1 cellular context compared by ENCODE assay signal in genomic region chr14:31286456-31287293, GRCh38.
TF ChIP-seq lines count a peak whose summit lies in the region.

No MANE protein-coding gene starts in this region.

TF ChIP-seq in HepG2, 621 proteins besides CTCF, POLR2A, EP300 and RAD21 (continued from another document and continues in another):
- TF ChIP-seq NR0B2 (CRISPR knock-in tag; IDR thresholded peaks at IDR 0.05) (no peak; the same call in 1 of the 2 replicates), ZBTB1 (CRISPR knock-in tag; IDR thresholded peaks at IDR 0.05; ENCODE audit: borderline replicate concordance) (no peak), THAP9 (CRISPR knock-in tag; IDR thresholded peaks at IDR 0.05; ENCODE audit: borderline replicate concordance) (peak; percentile 77; the same call in 1 of the 2 replicates), AGO1 (IDR thresholded peaks at IDR 0.05; ENCODE audit: low read depth, low read length, poor library complexity, severe bottlenecking) (no peak), PITX1 (CRISPR knock-in tag; IDR thresholded peaks at IDR 0.05) (no peak), ZNF816 (CRISPR knock-in tag; IDR thresholded peaks at IDR 0.05; ENCODE audit: borderline replicate concordance) (no peak), PHF5A (CRISPR knock-in tag; IDR thresholded peaks at IDR 0.05; ENCODE audit: low read depth, unreplicated experiment) (no peak), ZNF337 (CRISPR knock-in tag; IDR thresholded peaks at IDR 0.05; ENCODE audit: borderline replicate concordance, low read depth) (peak; percentile 92; the same call in 1 of the 2 replicates), ZNF558 (CRISPR knock-in tag; IDR thresholded peaks at IDR 0.05; ENCODE audit: borderline replicate concordance) (no peak), STAT6 (CRISPR knock-in tag; IDR thresholded peaks at IDR 0.05; ENCODE audit: borderline replicate concordance) (no peak), ARID5B (CRISPR knock-in tag; IDR thresholded peaks at IDR 0.05) (peak; percentile 71), ZNF883 (CRISPR knock-in tag; IDR thresholded peaks at IDR 0.05; ENCODE audit: not compliant biosample characterization) (peak; percentile 98), SMARCE1 (IDR thresholded peaks at IDR 0.05; ENCODE audit: borderline replicate concordance) (no peak), MZF1 (CRISPR knock-in tag; IDR thresholded peaks at IDR 0.05; ENCODE audit: borderline replicate concordance) (no peak), TBX2 (CRISPR knock-in tag; IDR thresholded peaks at IDR 0.05; ENCODE audit: borderline replicate concordance) (peak; percentile 83), TFDP1 (CRISPR knock-in tag; IDR thresholded peaks at IDR 0.05; ENCODE audit: borderline replicate concordance) (peak; percentile 98), RNF2 (conservative IDR thresholded peaks at IDR 0.05; ENCODE audit: low read depth) (0 out of 2 replicates have a peak, but pooled peaks have one; percentile 68), ZNF33A (CRISPR knock-in tag; IDR thresholded peaks at IDR 0.05; ENCODE audit: borderline replicate concordance) (no peak), ZSCAN5A (CRISPR knock-in tag; IDR thresholded peaks at IDR 0.05; ENCODE audit: borderline replicate concordance) (peak; percentile 81; the same call in 1 of the 2 replicates), ZNF513 (CRISPR knock-in tag; conservative IDR thresholded peaks at IDR 0.05) (no peak), ZNF598 (CRISPR knock-in tag; IDR thresholded peaks at IDR 0.05; ENCODE audit: borderline replicate concordance) (peak; percentile 98), ZNF710 (CRISPR knock-in tag; IDR thresholded peaks at IDR 0.05; ENCODE audit: borderline replicate concordance) (no peak; the same call in 1 of the 2 replicates), ZMYM4 (CRISPR knock-in tag; IDR thresholded peaks at IDR 0.05) (peak; percentile 97), ZNF563 (CRISPR knock-in tag; IDR thresholded peaks at IDR 0.05) (peak; percentile 88; the same call in 1 of the 2 replicates), ESRRA (CRISPR knock-in tag; IDR thresholded peaks at IDR 0.05; ENCODE audit: low read depth) (0 out of 2 replicates have a peak, but pooled peaks have one; percentile 51), SNAPC5 (CRISPR knock-in tag; IDR thresholded peaks at IDR 0.05; ENCODE audit: borderline replicate concordance) (no peak), AHDC1 (CRISPR knock-in tag; IDR thresholded peaks at IDR 0.05; ENCODE audit: borderline replicate concordance) (no peak), HMG20A (CRISPR knock-in tag; IDR thresholded peaks at IDR 0.05; ENCODE audit: borderline replicate concordance) (no peak), SETDB1 (CRISPR knock-in tag; IDR thresholded peaks at IDR 0.05; ENCODE audit: borderline replicate concordance) (no peak), ZEB1 (IDR thresholded peaks at IDR 0.05; ENCODE audit: insufficient replicate concordance, low read depth) (peak; percentile 68), SOX13 (IDR thresholded peaks at IDR 0.05) (no peak), SOX13 (CRISPR knock-in tag; conservative IDR thresholded peaks at IDR 0.05 in 1 of 2, IDR thresholded peaks at IDR 0.05 in 1 of 2) (peak in 1 of 2 experiments; percentile 65; a peak in 2 of 4 replicates), RFXANK (CRISPR knock-in tag; IDR thresholded peaks at IDR 0.05) (no peak), SALL2 (CRISPR knock-in tag; IDR thresholded peaks at IDR 0.05) (no peak)
